ENCODE assay signal across 30 cellular contexts in genomic region chrX:12994321-12994720, GRCh38. TPM values are rescaled to one million over a fixed set of nuclear protein-coding genes. Genes with fewer than 3 reads are reported as not detected.
DNase-seq lines count a peak whose midpoint lies in the region; ATAC-seq, FAIRE-seq and TF ChIP-seq lines count a peak whose summit lies in the region.
"Had no signal": no experiment of that assay in that cellular context is flagged by ENCODE, and none has a peak within 500 bp of the region (broad histone marks: within the 10 kb centered on the region; RNA-seq: fewer than 3 reads in every experiment).

No MANE protein-coding gene starts in this region.

- peaks cover 3% of the 10 kb centered on the region for H3K36me3 Mint-ChIP-seq in activated naive CD8-positive, alpha-beta T cell
- H3K36me3 Mint-ChIP-seq in activated naive CD8-positive, alpha-beta T cell treated with anti-CD3 and anti-CD28 coated beads, Interleukin-2, amount 50 U/mL, for 24 hours (ENCODE audit: low read depth), result no peaks in the 10 kb centered on the region
- H3K36me3 Mint-ChIP-seq: mesothelial cell of epicardium; naive thymus-derived CD8-positive, alpha-beta T cell had no signal

- H3K4me3 Mint-ChIP-seq in activated naive CD8-positive, alpha-beta T cell, result no peak overlapping the region
- no peak overlapping the region for H3K4me3 Mint-ChIP-seq in activated naive CD8-positive, alpha-beta T cell treated with anti-CD3 and anti-CD28 coated beads, Interleukin-2, amount 50 U/mL, for 24 hours
- H3K4me3 Mint-ChIP-seq: CD8-positive, alpha-beta memory T cell; mesothelial cell of epicardium; naive thymus-derived CD8-positive, alpha-beta T cell; stimulated activated naive CD8-positive, alpha-beta T cell treated with anti-CD3 and anti-CD28 coated beads, Interleukin-15, amount 100 ng/mL, for 72 hours had no signal

- H3K9me3 ChIP-seq in transverse colon, result no peaks in the 10 kb centered on the region
- H3K9me3 ChIP-seq: tibial artery had no signal

- ATAC-seq in activated naive CD8-positive, alpha-beta T cell treated with anti-CD3 and anti-CD28 coated beads, Interleukin-2, amount 50 U/mL, for 24 hours, result no peak
- no peak for ATAC-seq in GM21825 (IDR thresholded peaks at IDR 0.05; ENCODE audit: unreplicated experiment)
- ATAC-seq in HG02973 (IDR thresholded peaks at IDR 0.05; ENCODE audit: unreplicated experiment), result no peak
- ATAC-seq: naive thymus-derived CD8-positive, alpha-beta T cell; stimulated activated naive CD8-positive, alpha-beta T cell treated with anti-CD3 and anti-CD28 coated beads, Interleukin-15, amount 100 ng/mL, for 72 hours had no signal

- H3K27ac Mint-ChIP-seq in activated naive CD8-positive, alpha-beta T cell, result peak overlapping the region; percentile 34
- no peak overlapping the region for H3K27ac Mint-ChIP-seq in activated naive CD8-positive, alpha-beta T cell treated with anti-CD3 and anti-CD28 coated beads, Interleukin-2, amount 50 U/mL, for 24 hours
- H3K27ac Mint-ChIP-seq: mesothelial cell of epicardium; stimulated activated naive CD8-positive, alpha-beta T cell treated with anti-CD3 and anti-CD28 coated beads, Interleukin-15, amount 100 ng/mL, for 72 hours had no signal

- H3K27me3 Mint-ChIP-seq in activated naive CD8-positive, alpha-beta T cell, result no peaks in the 10 kb centered on the region
- no peaks in the 10 kb centered on the region for H3K27me3 Mint-ChIP-seq in activated naive CD8-positive, alpha-beta T cell treated with anti-CD3 and anti-CD28 coated beads, Interleukin-2, amount 50 U/mL, for 24 hours
- H3K27me3 Mint-ChIP-seq: naive thymus-derived CD8-positive, alpha-beta T cell; stimulated activated naive CD8-positive, alpha-beta T cell treated with anti-CD3 and anti-CD28 coated beads, Interleukin-15, amount 100 ng/mL, for 72 hours had no signal

- TF ChIP-seq CTCF in bronchial epithelial cell (IDR thresholded peaks at IDR 0.05; ENCODE audit: insufficient read depth, low read length, severe bottlenecking), result no peak
- no peak for TF ChIP-seq CTCF in transverse colon (IDR thresholded peaks at IDR 0.05)

- TF ChIP-seq EP300 in transverse colon (IDR thresholded peaks at IDR 0.05; ENCODE audit: low read depth), result no peak

- H3K9me3 Mint-ChIP-seq in activated naive CD8-positive, alpha-beta T cell (ENCODE audit: low read depth), result no peaks in the 10 kb centered on the region
- peaks cover 3% of the 10 kb centered on the region for H3K9me3 Mint-ChIP-seq in activated naive CD8-positive, alpha-beta T cell treated with anti-CD3 and anti-CD28 coated beads, Interleukin-2, amount 50 U/mL, for 24 hours
- H3K9me3 Mint-ChIP-seq: CD8-positive, alpha-beta memory T cell; naive thymus-derived CD8-positive, alpha-beta T cell; stimulated activated naive CD8-positive, alpha-beta T cell treated with anti-CD3 and anti-CD28 coated beads, Interleukin-15, amount 100 ng/mL, for 72 hours had no signal

- no peak for FAIRE-seq in bronchial epithelial cell (lab: Jason Lieb, UNC)
- FAIRE-seq: islet of Langerhans, TTC549 had no signal

- intact Hi-C loops in transverse colon (cut with DNase I; ENCODE audit: low total_unique reads), result no loop called here

- H3K4me3 ChIP-seq in bronchial epithelial cell (ENCODE audit: low read depth, low read length) (no peak overlapping the region), transverse colon (no peak overlapping the region)
- H3K4me3 ChIP-seq: skin epidermis, tibial artery had no signal

- H3K4me1 ChIP-seq in transverse colon, result peaks cover 0 to 32% (median 12%) of the 10 kb centered on the region in 4 donors

- WGBS in transverse colon (ENCODE audit: low coverage in 1 of 2), 2 donors, result 50 to 51% methylated on average over 2 to 4 of the region's 4 CpGs

- H3K36me3 ChIP-seq in bronchial epithelial cell (ENCODE audit: control insufficient read depth, insufficient read depth, low read length) (no peaks in the 10 kb centered on the region), transverse colon (no peaks in the 10 kb centered on the region)
- H3K36me3 ChIP-seq: tibial artery had no signal

- no peak for TF ChIP-seq POLR2A in transverse colon (IDR thresholded peaks at IDR 0.05)

- peaks cover 63% of the 10 kb centered on the region for H3K4me1 Mint-ChIP-seq in activated naive CD8-positive, alpha-beta T cell (ENCODE audit: low read depth)
- H3K4me1 Mint-ChIP-seq in activated naive CD8-positive, alpha-beta T cell treated with anti-CD3 and anti-CD28 coated beads, Interleukin-2, amount 50 U/mL, for 24 hours, result peaks cover 67% of the 10 kb centered on the region

- H3K27me3 ChIP-seq in bronchial epithelial cell (ENCODE audit: control insufficient read depth, insufficient read depth, low read length) (no peaks in the 10 kb centered on the region), transverse colon (no peaks in the 10 kb centered on the region)
- H3K27me3 ChIP-seq: tibial artery had no signal

- H3K27ac ChIP-seq in transverse colon, result peak overlapping the region; percentile 26 to 68 (median 63)
- H3K27ac ChIP-seq: tibial artery had no signal

- DNase-seq in activated naive CD8-positive, alpha-beta T cell treated with anti-CD3 and anti-CD28 coated beads, Interleukin-2, amount 50 U/mL, for 24 hours, result no peak
- DNase-seq in OCI-M1 (lab: John Stamatoyannopoulos, UW) (peak; percentile 75), bronchial epithelial cell (ENCODE audit: low read depth) (peak; percentile 37), transverse colon (no peak), inferior parietal cortex (ENCODE audit: extremely low spot score) (no peak)
- DNase-seq: activated effector memory CD4-positive, alpha-beta T cell treated with Interleukin-2 at 50 U/mL for 16 hours; CD8-positive, alpha-beta memory T cell; DMS153; HCEC 1CT; KG1; naive thymus-derived CD8-positive, alpha-beta T cell; NCI-H1417 treated with DMSO at 0.1 percent for 48 hours; NCI-H2081 treated with DMSO at 0.1 percent for 48 hours; NCI-H524 treated with DMSO at 0.1 percent for 48 hours; retina; stimulated activated naive CD8-positive, alpha-beta T cell treated with anti-CD3 and anti-CD28 coated beads, Interleukin-15, amount 100 ng/mL, for 72 hours; T-helper 1 cell; tibial artery had no signal

- in situ Hi-C loops in transverse colon (cut with MboI; ENCODE audit: low pct_ligation_motif_present in 1 of 4, low pct_unique_long_range_greater_than_20kb in 1 of 4, low sequenced_read_pairs in 3 of 4), result loop anchor here in 2 of 4 donors (25.0 kb wide), 2 partner anchors 93 to 268 kb away; no protein-coding TSS in a partner anchor

RNA-seq across cellular contexts. Expression of gene TMSB4X, which starts 19.4 kb away (rescaled TPM):
- total RNA-seq in bronchial epithelial cell (3,174 and 3,370 TPM in 2 replicates), transverse colon (1,000 to 10,000 TPM in 3 of 4 donors, 100 to 1,000 TPM in 1; 680 to 4,578 (median 2,996) TPM)

RNA-seq across cellular contexts. Expression of gene FAM9C, which starts 50.1 kb away (rescaled TPM):
- total RNA-seq in bronchial epithelial cell (not detected in 2 replicates), transverse colon (under 1 TPM in 2 of 4 donors, not detected in 2; 0.14 to 0.64 TPM)
- total RNA-seq: A673; CD8-positive, alpha-beta memory T cell; dermis microvascular lymphatic vessel endothelial cell; G401; liver; naive thymus-derived CD8-positive, alpha-beta T cell; omental fat pad had no signal

Comparison
In these comparisons a context has a peak if more than half of its experiments do, and no peak if none do; other contexts are left out.
1. DNase-seq: peak in OCI-M1 (single experiment) and bronchial epithelial cell (single experiment); none in activated naive CD8-positive, alpha-beta T cell treated with anti-CD3 and anti-CD28 coated beads, Interleukin-2, amount 50 U/mL, for 24 hours (single experiment), transverse colon (single experiment) and inferior parietal cortex (single experiment).